ENCODE assay signal across 8 cellular contexts in genomic region chr7:120272896-120273475, GRCh38. TPM values are rescaled to one million over a fixed set of nuclear protein-coding genes. Genes with fewer than 3 reads are reported as not detected.
DNase-seq lines count a peak whose midpoint lies in the region; ATAC-seq and TF ChIP-seq lines count a peak whose summit lies in the region.

Gene KCND2 (plus strand): TSS chr7:120273175.

- H3K4me1 ChIP-seq in right cardiac atrium (ENCODE audit: control insufficient read depth, insufficient read depth, low read length) (no peaks in the 10 kb centered on the region), skeletal muscle tissue (ENCODE audit: control insufficient read depth in 3 of 3, insufficient read depth in 3 of 3, low read length in 3 of 3) (peaks cover 5 to 13% (median 7%) of the 10 kb centered on the region in 3 donors)

- H3K36me3 Mint-ChIP-seq in CD14-positive monocyte, result peaks cover 0 to 2% of the 10 kb centered on the region in 2 donors
- no peaks in the 10 kb centered on the region for H3K36me3 Mint-ChIP-seq in activated CD8-positive, alpha-beta T cell treated with anti-CD3 and anti-CD28 coated beads, Interleukin-2, amount 10 ng/mL, durations not matched to agents 7 days and 5 days (ENCODE audit: low read depth)

- intact Hi-C loops in CD14-positive monocyte (cut with micrococcal nuclease) (no loop called here), right cardiac atrium (cut with DNase I) (no loop called here), left colon (cut with DNase I, micrococcal nuclease) (loop anchor here in 1 of 2 donors (10.0 kb wide), 1 partner anchor 338 kb away; no protein-coding TSS in a partner anchor)

- H3K27me3 ChIP-seq in right cardiac atrium (ENCODE audit: control insufficient read depth, insufficient read depth) (no peaks in the 10 kb centered on the region), skeletal muscle tissue (ENCODE audit: control insufficient read depth in 3 of 3, insufficient read depth in 3 of 3, low read length in 3 of 3) (peaks cover 3 to 12% (median 6%) of the 10 kb centered on the region in 3 donors)

- H3K4me1 Mint-ChIP-seq in CD14-positive monocyte, result peaks cover 10% of the 10 kb centered on the region
- H3K4me1 Mint-ChIP-seq in activated CD8-positive, alpha-beta T cell treated with anti-CD3 and anti-CD28 coated beads, Interleukin-2, amount 10 ng/mL, durations not matched to agents 7 days and 5 days (ENCODE audit: low read depth), result peaks cover 6% of the 10 kb centered on the region

- peaks cover 0 to 18% (median 9%) of the 10 kb centered on the region in 7 donors for H3K9me3 Mint-ChIP-seq in CD14-positive monocyte
- H3K9me3 Mint-ChIP-seq in activated CD8-positive, alpha-beta T cell treated with anti-CD3 and anti-CD28 coated beads, Interleukin-2, amount 10 ng/mL, durations not matched to agents 7 days and 5 days (ENCODE audit: insufficient read depth), result no peaks in the 10 kb centered on the region

- no peaks in the 10 kb centered on the region for H3K36me3 ChIP-seq in skeletal muscle tissue (ENCODE audit: control insufficient read depth in 3 of 3, insufficient read depth in 3 of 3, low read length in 3 of 3)

- H3K9ac ChIP-seq in skeletal muscle tissue (ENCODE audit: low read depth in 1 of 3, low read length in 3 of 3), result peak within 1 kb of the TSS; percentile 43 to 57 (median 50)

- H3K27ac Mint-ChIP-seq in CD14-positive monocyte, result no peak within 1 kb of the TSS
- no peak within 1 kb of the TSS for H3K27ac Mint-ChIP-seq in activated CD8-positive, alpha-beta T cell treated with anti-CD3 and anti-CD28 coated beads, Interleukin-2, amount 10 ng/mL, durations not matched to agents 7 days and 5 days

- H3K4me3 ChIP-seq in right cardiac atrium (ENCODE audit: low read length) (peak within 1 kb of the TSS; percentile 43), skeletal muscle tissue (ENCODE audit: low read length in 3 of 3) (peak within 1 kb of the TSS; percentile 72 to 77 (median 73))

- DNase-seq in CD14-positive monocyte (ENCODE audit: low spot score) (no peak), right cardiac atrium (peak in 2 of 3 donors; percentile 30 to 47), left colon (no peak)
- DNase-seq in activated CD8-positive, alpha-beta T cell treated with anti-CD3 and anti-CD28 coated beads, Interleukin-2, amount 10 ng/mL, durations not matched to agents 7 days and 5 days, result no peak
- DNase-seq in activated effector memory CD4-positive, alpha-beta T cell treated with Interleukin-2 at 50 U/mL for 16 hours, result no peak

- POLR2A ChIA-PET in activated CD8-positive, alpha-beta T cell treated with anti-CD3 and anti-CD28 coated beads, Interleukin-2, amount 10 ng/mL, durations not matched to agents 7 days and 5 days (lab: Charles Lee), result no interaction called here

- peaks cover 37 to 41% (median 38%) of the 10 kb centered on the region in 3 donors for H3K27me3 Mint-ChIP-seq in CD14-positive monocyte (ENCODE audit: low read depth in 3 of 3)
- H3K27me3 Mint-ChIP-seq in activated CD8-positive, alpha-beta T cell treated with anti-CD3 and anti-CD28 coated beads, Interleukin-2, amount 10 ng/mL, durations not matched to agents 7 days and 5 days (ENCODE audit: low read depth), result peaks cover 21% of the 10 kb centered on the region

- under 1% methylated on average over 59 of the region's 59 CpGs for WGBS in right cardiac atrium

- no peak for TF ChIP-seq CTCF in CD14-positive monocyte (IDR thresholded peaks at IDR 0.05)

- CTCF ChIA-PET in activated CD8-positive, alpha-beta T cell treated with anti-CD3 and anti-CD28 coated beads, Interleukin-2, amount 10 ng/mL, durations not matched to agents 7 days and 5 days (lab: Charles Lee), result no interaction called here

- ATAC-seq in GM19395 (IDR thresholded peaks at IDR 0.05; ENCODE audit: unreplicated experiment), result peak; percentile 43
- ATAC-seq in HG03442 (IDR thresholded peaks at IDR 0.05; ENCODE audit: unreplicated experiment), result peak; percentile 31
- no peak for ATAC-seq in activated CD8-positive, alpha-beta T cell treated with anti-CD3 and anti-CD28 coated beads, Interleukin-2, amount 10 ng/mL, durations not matched to agents 7 days and 5 days
- ATAC-seq in right cardiac atrium, result no peak
- ATAC-seq in left colon, result no peak

- no peaks in the 10 kb centered on the region for H3K9me3 ChIP-seq in right cardiac atrium (ENCODE audit: control insufficient read depth, low read length)
- H3K9me3 ChIP-seq in skeletal muscle tissue (ENCODE audit: control insufficient read depth in 3 of 3, low read length in 3 of 3), result peaks cover 0 to 3% (median 0%) of the 10 kb centered on the region in 3 donors

- peak within 1 kb of the TSS; percentile 67 to 89 for H3K4me3 Mint-ChIP-seq in CD14-positive monocyte
- peak within 1 kb of the TSS; percentile 72 for H3K4me3 Mint-ChIP-seq in activated CD8-positive, alpha-beta T cell treated with anti-CD3 and anti-CD28 coated beads, Interleukin-2, amount 10 ng/mL, durations not matched to agents 7 days and 5 days

- H3K27ac ChIP-seq in right cardiac atrium (ENCODE audit: low read length), result no peak within 1 kb of the TSS
- H3K27ac ChIP-seq in skeletal muscle tissue (ENCODE audit: low read depth, low read length), result no peak within 1 kb of the TSS

RNA-seq across cellular contexts. Expression of gene KCND2, which starts in this region (rescaled TPM):
- polyA plus RNA-seq in CD14-positive monocyte (not detected), right cardiac atrium (0.02 TPM)
- total RNA-seq in activated CD8-positive, alpha-beta T cell treated with anti-CD3 and anti-CD28 coated beads, Interleukin-2, amount 10 ng/mL, durations not matched to agents 7 days and 5 days, result not detected
- total RNA-seq in right cardiac atrium (under 1 TPM in 2 of 4 donors, not detected in 2; 0.11 to 0.18 TPM), skeletal muscle tissue (2.6 TPM), left colon (under 1 TPM; 0.09 to 0.36 TPM)

Comparison
In these comparisons a context has a peak if more than half of its experiments do, and no peak if none do; other contexts are left out.
1. Peak in DNase-seq and H3K4me3 ChIP-seq in right cardiac atrium; RNA of the gene not detected or under 1 TPM.
2. ATAC-seq: peak in GM19395 (single experiment) and HG03442 (single experiment); none in activated CD8-positive, alpha-beta T cell treated with anti-CD3 and anti-CD28 coated beads, Interleukin-2, amount 10 ng/mL, durations not matched to agents 7 days and 5 days (single experiment), right cardiac atrium (0 of 2) and left colon (single experiment).